Comparison of ENCODE assay signal across 10 cellular contexts in genomic region chr6:133888931-133889556, GRCh38. TPM values are rescaled to one million over a fixed set of nuclear protein-coding genes. Genes with fewer than 3 reads are reported as not detected.
A peak's percentile ranks its signal among the peaks of the same experiment; 100 is the strongest.
DNase-seq lines count a peak whose midpoint lies in the region; ATAC-seq and TF ChIP-seq lines count a peak whose summit lies in the region.
"Had no signal": no experiment of that assay in that cellular context is flagged by ENCODE, and none has a peak within 500 bp of the region (broad histone marks: within the 10 kb centered on the region; RNA-seq: fewer than 3 reads in every experiment).

Gene TCF21 (plus strand): TSS chr6:133889113. CDS start chr6:133889398, 285 bp downstream.

- H3K27me3 ChIP-seq in muscle layer of duodenum (ENCODE audit: low read depth, low read length), result peaks cover 43% of the 10 kb centered on the region
- H3K27me3 ChIP-seq in BE2C, result peaks cover 99% of the 10 kb centered on the region

- H3K27ac ChIP-seq in muscle layer of duodenum (ENCODE audit: low read length), result peak within 1 kb of the TSS; percentile 86

- H3K4me3 ChIP-seq in muscle layer of duodenum (ENCODE audit: low read depth in 1 of 2, low read length in 2 of 2) (peak within 1 kb of the TSS; percentile 65 to 72), BE2C (ENCODE audit: low read depth, low read length) (no peak within 1 kb of the TSS)

- H3K9me3 ChIP-seq in muscle layer of duodenum (ENCODE audit: control insufficient read depth in 1 of 2, low read length in 2 of 2) (no peaks in the 10 kb centered on the region), BE2C (no peaks in the 10 kb centered on the region)

- TF ChIP-seq CTCF in BE2C (IDR thresholded peaks at IDR 0.05; ENCODE audit: low read depth, low read length), result no peak

- peaks cover 0 to 18% of the 10 kb centered on the region in 2 donors for H3K4me1 ChIP-seq in muscle layer of duodenum (ENCODE audit: control insufficient read depth in 1 of 2, insufficient read depth in 2 of 2, low read length in 2 of 2)
- H3K4me1 ChIP-seq in BE2C, result no peaks in the 10 kb centered on the region

- ATAC-seq in Right ventricle myocardium inferior, result peak; percentile 91

- DNase-seq in Right ventricle myocardium inferior (ENCODE audit: missing footprints), result no peak
- DNase-seq in cardiac septum (ENCODE audit: low spot score), result no peak
- peak; percentile 59 for DNase-seq in fibroblast of peridontal ligament (ENCODE audit: extremely low read depth)
- DNase-seq in SW 1271 (lab: John Stamatoyannopoulos, UW), result no peak
- DNase-seq in foreskin melanocyte, result no peak
- DNase-seq in BE2C, result no peak
- DNase-seq in MV-4-11 (lab: John Stamatoyannopoulos, UW), result no peak
- DNase-seq: MM.1S had no signal

- intact Hi-C loops in Right ventricle myocardium inferior (cut with DNase I), result no loop called here
- intact Hi-C loops in cardiac septum (cut with DNase I), result no loop called here

- no peaks in the 10 kb centered on the region for H3K36me3 ChIP-seq in muscle layer of duodenum (ENCODE audit: control insufficient read depth in 1 of 2, insufficient read depth in 2 of 2, low read length in 2 of 2)
- no peaks in the 10 kb centered on the region for H3K36me3 ChIP-seq in BE2C

RNA-seq across cellular contexts. Expression of gene TCF21, which starts in this region (rescaled TPM):
- total RNA-seq in Right ventricle myocardium inferior (5.2 TPM), cardiac septum (2.0 TPM)
- not detected for polyA plus RNA-seq in BE2C (2012; ENCODE audit: insufficient read depth, insufficient read length, low read depth)
- polyA plus RNA-seq: CD14-positive monocyte had no signal
